11 cellular contexts compared by ENCODE assay signal in genomic region chr19:29708553-29709439, GRCh38. TPM values are rescaled to one million over a fixed set of nuclear protein-coding genes. Genes with fewer than 3 reads are reported as not detected.
DNase-seq lines count a peak whose midpoint lies in the region; ATAC-seq and TF ChIP-seq lines count a peak whose summit lies in the region.
"Had no signal": no experiment of that assay in that cellular context is flagged by ENCODE, and none has a peak within 500 bp of the region (broad histone marks: within the 10 kb centered on the region; RNA-seq: fewer than 3 reads in every experiment).

No MANE protein-coding gene starts in this region.

- H3K4me3 ChIP-seq in left ventricle myocardium inferior = peak overlapping the region; percentile 43

- peaks cover 76% of the 10 kb centered on the region for H3K4me1 ChIP-seq in left ventricle myocardium inferior

- H3K36me3 ChIP-seq in left ventricle myocardium inferior = peaks cover 30% of the 10 kb centered on the region

- ATAC-seq in activated naive CD8-positive, alpha-beta T cell treated with anti-CD3 and anti-CD28 coated beads, Interleukin-2, amount 10 ng/mL, durations not matched to agents 7 days and 5 days (ENCODE audit: low read depth) = no peak

- no peaks in the 10 kb centered on the region for H3K9me3 Mint-ChIP-seq in activated naive CD8-positive, alpha-beta T cell treated with anti-CD3 and anti-CD28 coated beads, Interleukin-2, amount 10 ng/mL, durations not matched to agents 7 days and 5 days
- H3K9me3 Mint-ChIP-seq: mesothelial cell of epicardium had no signal

- no peaks in the 10 kb centered on the region for H3K27me3 ChIP-seq in left ventricle myocardium inferior (ENCODE audit: low read depth)

- H3K36me3 Mint-ChIP-seq in activated naive CD8-positive, alpha-beta T cell treated with anti-CD3 and anti-CD28 coated beads, Interleukin-2, amount 10 ng/mL, durations not matched to agents 7 days and 5 days = peaks cover 40% of the 10 kb centered on the region

- peaks cover 54% of the 10 kb centered on the region for H3K4me1 Mint-ChIP-seq in activated naive CD8-positive, alpha-beta T cell treated with anti-CD3 and anti-CD28 coated beads, Interleukin-2, amount 10 ng/mL, durations not matched to agents 7 days and 5 days

- H3K4me3 Mint-ChIP-seq in activated naive CD8-positive, alpha-beta T cell treated with anti-CD3 and anti-CD28 coated beads, Interleukin-2, amount 10 ng/mL, durations not matched to agents 7 days and 5 days = no peak overlapping the region
- H3K4me3 Mint-ChIP-seq: mesothelial cell of epicardium had no signal

- peak overlapping the region; percentile 88 for H3K27ac ChIP-seq in left ventricle myocardium inferior (replicated peaks)

- no peaks in the 10 kb centered on the region for H3K9me3 ChIP-seq in left ventricle myocardium inferior (replicated peaks)

- POLR2A ChIA-PET in activated naive CD8-positive, alpha-beta T cell treated with anti-CD3 and anti-CD28 coated beads, Interleukin-2, amount 10 ng/mL, durations not matched to agents 7 days and 5 days (lab: Charles Lee) = interaction anchor here (0.7 to 1.6 kb wide), 2 partner anchors 89 to 102 kb away, joined by 3 to 4 read pairs; partner anchors contain the start of gene POP4

- H3K27me3 Mint-ChIP-seq in activated naive CD8-positive, alpha-beta T cell treated with anti-CD3 and anti-CD28 coated beads, Interleukin-2, amount 10 ng/mL, durations not matched to agents 7 days and 5 days = no peaks in the 10 kb centered on the region

- DNase-seq in HuH-7 (ENCODE audit: low spot score) (peak; percentile 66), left ventricle myocardium inferior (peak; percentile 49), renal cortical epithelial cell (ENCODE audit: low read depth) (peak; percentile 72), A172 (ENCODE audit: low spot score) (no peak), HT-29 (ENCODE audit: low spot score) (no peak), hippocampal formation (lab: John Stamatoyannopoulos, UW) (no peak), GOT3 (lab: John Stamatoyannopoulos, UW) (no peak)
- DNase-seq in activated naive CD8-positive, alpha-beta T cell treated with anti-CD3 and anti-CD28 coated beads, Interleukin-2, amount 10 ng/mL, durations not matched to agents 7 days and 5 days = peak; percentile 21
- DNase-seq: activated CD4-positive, alpha-beta T cell treated with anti-CD3 and anti-CD28 coated beads for 48 hours; NCI-H526 had no signal

- no peak for TF ChIP-seq CTCF in left ventricle myocardium inferior (IDR thresholded peaks at IDR 0.05; ENCODE audit: borderline replicate concordance)

- intact Hi-C loops in left ventricle myocardium inferior (cut with micrococcal nuclease) = no loop called here

- peak overlapping the region; percentile 43 for H3K27ac Mint-ChIP-seq in activated naive CD8-positive, alpha-beta T cell treated with anti-CD3 and anti-CD28 coated beads, Interleukin-2, amount 10 ng/mL, durations not matched to agents 7 days and 5 days
- H3K27ac Mint-ChIP-seq: mesothelial cell of epicardium had no signal

RNA-seq across cellular contexts. Expression of gene C19orf12, which starts 6.3 kb away (rescaled TPM):
- 10 to 100 TPM; 31.8 to 38.2 TPM for total RNA-seq in activated naive CD8-positive, alpha-beta T cell treated with anti-CD3 and anti-CD28 coated beads, Interleukin-2, amount 10 ng/mL, durations not matched to agents 7 days and 5 days
- total RNA-seq in left ventricle myocardium inferior (48.6 TPM), renal cortical epithelial cell (36.7 and 37.3 TPM in 2 replicates)
- total RNA-seq in A172 (2014; rRNA removed; shearing (Covaris generic)) = 35.1 and 44.9 TPM in 2 replicates
- 22.4 and 24.5 TPM in 2 replicates for total RNA-seq in HT-29 (2014; rRNA removed; shearing (Covaris generic))

RNA-seq across cellular contexts. Expression of gene PLEKHF1, which starts 43.5 kb away (rescaled TPM):
- 10 to 100 TPM; 33.3 to 35.9 TPM for total RNA-seq in activated naive CD8-positive, alpha-beta T cell treated with anti-CD3 and anti-CD28 coated beads, Interleukin-2, amount 10 ng/mL, durations not matched to agents 7 days and 5 days
- 27.8 TPM for total RNA-seq in left ventricle myocardium inferior
- 7.6 and 20.7 TPM in 2 replicates for total RNA-seq in renal cortical epithelial cell
- 8.7 and 9.2 TPM in 2 replicates for total RNA-seq in A172 (2014; rRNA removed; shearing (Covaris generic))
- total RNA-seq in HT-29 (2014; rRNA removed; shearing (Covaris generic)) = 1.1 and 1.2 TPM in 2 replicates

Comparison
In these comparisons a context has a peak if more than half of its experiments do, and no peak if none do; other contexts are left out.
1. DNase-seq: peak in HuH-7 (single experiment), activated naive CD8-positive, alpha-beta T cell treated with anti-CD3 and anti-CD28 coated beads, Interleukin-2, amount 10 ng/mL, durations not matched to agents 7 days and 5 days (single experiment), left ventricle myocardium inferior (single experiment) and renal cortical epithelial cell (single experiment); none in A172 (single experiment), HT-29 (single experiment), hippocampal formation (0 of 2) and GOT3 (single experiment).